19 cellular contexts compared by ENCODE assay signal in genomic region chr2:31020713-31021112, GRCh38.
DNase-seq lines count a peak whose midpoint lies in the region; ATAC-seq and TF ChIP-seq lines count a peak whose summit lies in the region.
"Had no signal": no experiment of that assay in that cellular context is flagged by ENCODE, and none has a peak within 500 bp of the region (broad histone marks: within the 10 kb centered on the region; RNA-seq: fewer than 3 reads in every experiment).

No MANE protein-coding gene starts in this region.

- H3K36me3 ChIP-seq in OCI-LY3 (replicated peaks; ENCODE audit: low read depth, low read length): peaks cover 77% of the 10 kb centered on the region
- H3K36me3 ChIP-seq: HAP-1 had no signal

- no peak overlapping the region for H3K9ac ChIP-seq in OCI-LY3 (ENCODE audit: low read length)

- DNase-seq in NCI-H82 (lab: John Stamatoyannopoulos, UW) (peak; percentile 31), NCI-H82 treated with DMSO at 0.1 percent for 48 hours (lab: John Stamatoyannopoulos, UW; ENCODE audit: unreplicated experiment) (no peak), coronary artery (ENCODE audit: low spot score) (peak; percentile 55), left colon (no peak), occipital lobe (lab: John Stamatoyannopoulos, UW) (no peak)
- DNase-seq: ACHN; AML-193; C1 segment of cervical spinal cord; Calu3; CD4-positive, alpha-beta memory T cell; COR-L47; DMS53; DMS79 treated with DMSO at 0.1 percent for 48 hours; GF-D8; GOT3; HFFc6 had no signal

- H2AFZ ChIP-seq in OCI-LY3 (ENCODE audit: low read depth, low read length): no peak overlapping the region

- H3K27ac ChIP-seq in OCI-LY3 (ENCODE audit: low read length) (peak overlapping the region; percentile 98), coronary artery (no peak overlapping the region)
- H3K27ac ChIP-seq: 22Rv1 had no signal

- peaks cover 93% of the 10 kb centered on the region for H3K79me2 ChIP-seq in OCI-LY3 (ENCODE audit: low read length)

- no peaks in the 10 kb centered on the region for H3K27me3 ChIP-seq in OCI-LY3 (ENCODE audit: low read depth, low read length)

- H3K4me1 ChIP-seq in OCI-LY3 (ENCODE audit: low read length): peaks cover 62% of the 10 kb centered on the region
- H3K4me1 ChIP-seq: HAP-1 had no signal

- H3K4me3 ChIP-seq in OCI-LY3 (ENCODE audit: low read length) (no peak overlapping the region), coronary artery (no peak overlapping the region)
- H3K4me3 ChIP-seq: HAP-1 had no signal

- TF ChIP-seq CTCF in OCI-LY3 (IDR thresholded peaks at IDR 0.05; ENCODE audit: low read depth, low read length) (no peak), coronary artery (IDR thresholded peaks at IDR 0.05) (no peak)

- ATAC-seq in left colon: no peak

- H3K4me2 ChIP-seq in OCI-LY3 (ENCODE audit: low read length): no peak overlapping the region

- intact Hi-C loops in left colon (cut with DNase I, micrococcal nuclease): no loop called here

- H3K9me3 ChIP-seq in OCI-LY3 (ENCODE audit: insufficient read depth, low read length): peaks cover 20% of the 10 kb centered on the region
- H3K9me3 ChIP-seq: HAP-1 had no signal

- H4K20me1 ChIP-seq in OCI-LY3 (ENCODE audit: insufficient read depth, low read length): no peaks in the 10 kb centered on the region

Comparison
In these comparisons a context has a peak if more than half of its experiments do, and no peak if none do; other contexts are left out.
1. DNase-seq: peak in NCI-H82 (single experiment) and coronary artery (single experiment); none in NCI-H82 treated with DMSO at 0.1 percent for 48 hours (single experiment), left colon (0 of 2) and occipital lobe (single experiment).